Comparison of ENCODE assay signal across 1 cellular context in the genomic region with DNA sequence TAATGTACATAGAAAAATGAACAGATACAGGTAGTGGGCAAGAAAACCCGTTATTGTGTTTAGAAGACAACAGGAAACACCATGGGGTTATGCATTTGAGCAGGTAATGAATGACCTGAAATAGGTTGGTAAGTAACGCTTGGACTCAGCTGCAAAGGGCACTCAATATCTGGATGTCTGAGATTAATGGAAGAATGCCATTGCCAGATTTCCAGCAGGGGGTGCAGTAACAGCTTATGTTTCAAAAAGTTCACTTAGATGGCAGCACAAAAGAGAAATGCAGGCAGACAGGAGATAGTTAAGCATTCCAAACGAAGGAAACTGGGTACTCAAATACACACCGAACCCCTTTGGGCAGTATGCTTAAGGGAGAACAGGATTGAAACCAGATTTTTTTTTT.
TF ChIP-seq lines count a peak whose summit lies in the region.

No MANE protein-coding gene starts in this region.

TF ChIP-seq in GM23338, 12 proteins besides CTCF, POLR2A, EP300 and RAD21 (continued from another document):
- TF ChIP-seq, protein P1, sequence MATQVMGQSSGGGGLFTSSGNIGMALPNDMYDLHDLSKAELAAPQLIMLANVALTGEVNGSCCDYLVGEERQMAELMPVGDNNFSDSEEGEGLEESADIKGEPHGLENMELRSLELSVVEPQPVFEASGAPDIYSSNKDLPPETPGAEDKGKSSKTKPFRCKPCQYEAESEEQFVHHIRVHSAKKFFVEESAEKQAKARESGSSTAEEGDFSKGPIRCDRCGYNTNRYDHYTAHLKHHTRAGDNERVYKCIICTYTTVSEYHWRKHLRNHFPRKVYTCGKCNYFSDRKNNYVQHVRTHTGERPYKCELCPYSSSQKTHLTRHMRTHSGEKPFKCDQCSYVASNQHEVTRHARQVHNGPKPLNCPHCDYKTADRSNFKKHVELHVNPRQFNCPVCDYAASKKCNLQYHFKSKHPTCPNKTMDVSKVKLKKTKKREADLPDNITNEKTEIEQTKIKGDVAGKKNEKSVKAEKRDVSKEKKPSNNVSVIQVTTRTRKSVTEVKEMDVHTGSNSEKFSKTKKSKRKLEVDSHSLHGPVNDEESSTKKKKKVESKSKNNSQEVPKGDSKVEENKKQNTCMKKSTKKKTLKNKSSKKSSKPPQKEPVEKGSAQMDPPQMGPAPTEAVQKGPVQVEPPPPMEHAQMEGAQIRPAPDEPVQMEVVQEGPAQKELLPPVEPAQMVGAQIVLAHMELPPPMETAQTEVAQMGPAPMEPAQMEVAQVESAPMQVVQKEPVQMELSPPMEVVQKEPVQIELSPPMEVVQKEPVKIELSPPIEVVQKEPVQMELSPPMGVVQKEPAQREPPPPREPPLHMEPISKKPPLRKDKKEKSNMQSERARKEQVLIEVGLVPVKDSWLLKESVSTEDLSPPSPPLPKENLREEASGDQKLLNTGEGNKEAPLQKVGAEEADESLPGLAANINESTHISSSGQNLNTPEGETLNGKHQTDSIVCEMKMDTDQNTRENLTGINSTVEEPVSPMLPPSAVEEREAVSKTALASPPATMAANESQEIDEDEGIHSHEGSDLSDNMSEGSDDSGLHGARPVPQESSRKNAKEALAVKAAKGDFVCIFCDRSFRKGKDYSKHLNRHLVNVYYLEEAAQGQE (IDR thresholded peaks at IDR 0.05; ENCODE audit: unreplicated experiment) = no peak
- no peak for TF ChIP-seq JUNB (IDR thresholded peaks at IDR 0.05; ENCODE audit: unreplicated experiment)
- no peak for TF ChIP-seq POLR2AphosphoS5 (IDR thresholded peaks at IDR 0.05; ENCODE audit: low read depth)
- TF ChIP-seq ZNF331 (CRISPR knock-in tag; IDR thresholded peaks at IDR 0.05; ENCODE audit: low read depth) = no peak
- no peak for TF ChIP-seq STAT1 (IDR thresholded peaks at IDR 0.05; ENCODE audit: unreplicated experiment)
